In genomic region chr11:121321614-121322243, GRCh38 we compare ENCODE assay signal across 9 cellular contexts. TPM values are rescaled to one million over a fixed set of nuclear protein-coding genes. Genes with fewer than 3 reads are reported as not detected.
DNase-seq lines count a peak whose midpoint lies in the region; ATAC-seq, FAIRE-seq and TF ChIP-seq lines count a peak whose summit lies in the region.
"Had no signal": no experiment of that assay in that cellular context is flagged by ENCODE, and none has a peak within 500 bp of the region (broad histone marks: within the 10 kb centered on the region; RNA-seq: fewer than 3 reads in every experiment).

No MANE protein-coding gene starts in this region.

- no peak overlapping the region for H3K27ac Mint-ChIP-seq in Calu3 (ENCODE audit: unreplicated experiment)

- peak; percentile 13 for DNase-seq in Calu3
- DNase-seq in KBM-7, result peak; percentile 64
- DNase-seq in SW480 (ENCODE audit: low spot score), result peak; percentile 52
- DNase-seq in activated CD8-positive, alpha-beta memory T cell treated with anti-CD3 and anti-CD28 coated beads, Interleukin-2, amount 50 U/mL, for 48 hours, result no peak
- DNase-seq in RCC 7860 (ENCODE audit: low spot score), result no peak

- no peaks in the 10 kb centered on the region for H3F3A ChIP-seq in neural cell (ENCODE audit: insufficient read depth, low read length, poor library complexity, severe bottlenecking)

- no peaks in the 10 kb centered on the region for H3K36me3 ChIP-seq in neural cell (ENCODE audit: insufficient read depth, low read length)

- TF ChIP-seq CTCF in Calu3 (IDR thresholded peaks at IDR 0.05; ENCODE audit: unreplicated experiment) (no peak), neural cell (IDR thresholded peaks at IDR 0.05; ENCODE audit: poor library complexity, severe bottlenecking) (no peak)

- no peaks in the 10 kb centered on the region for H4K20me1 ChIP-seq in neural cell (ENCODE audit: insufficient read depth)

- no peak overlapping the region for H2AFZ ChIP-seq in neural cell (ENCODE audit: low read depth, low read length)

- H3K4me3 ChIP-seq in neural cell (ENCODE audit: low read length), result no peak overlapping the region
- H3K4me3 ChIP-seq: SK-N-MC had no signal

- in situ Hi-C loops in KBM-7 (cut with MboI; ENCODE audit: low pct_unique_long_range_greater_than_20kb, low sequenced_read_pairs), result no loop called here

- peaks cover 22% of the 10 kb centered on the region for H3K27me3 Mint-ChIP-seq in Calu3 (ENCODE audit: unreplicated experiment)

- H3K9me3 ChIP-seq in neural cell (ENCODE audit: low read length), result no peaks in the 10 kb centered on the region

- H3K27ac ChIP-seq in neural cell (ENCODE audit: low read length), result no peak overlapping the region
- H3K27ac ChIP-seq: SK-N-MC had no signal

- H3K4me2 ChIP-seq in neural cell (ENCODE audit: low read length), result no peak overlapping the region

- CTCF ChIA-PET in Calu3 (lab: Charles Lee), result no interaction called here

- peak; percentile 32 for TF ChIP-seq RAD21 in neural cell (conservative IDR thresholded peaks at IDR 0.05)

- H3K9ac ChIP-seq in neural cell (ENCODE audit: low read length), result no peak overlapping the region

- BruUV-seq in Calu3 (replicated peaks; lab: Mats Ljungman, UMichigan), result no TSS peak

- H3K4me3 Mint-ChIP-seq in Calu3 (ENCODE audit: low read depth, unreplicated experiment), result no peak overlapping the region

- FAIRE-seq in RCC 7860 (lab: Jason Lieb, UNC), result no peak

- intact Hi-C loops in Calu3 (cut with micrococcal nuclease; ENCODE audit: unreplicated experiment), result loop anchor here (10.0 kb wide), 1 partner anchor 143 kb away; no protein-coding TSS in a partner anchor

- ATAC-seq in GM18861 (IDR thresholded peaks at IDR 0.05; ENCODE audit: unreplicated experiment), result peak; percentile 53
- peak; percentile 84 for ATAC-seq in esophagus mucosa

- no peaks in the 10 kb centered on the region for H3K27me3 ChIP-seq in neural cell (ENCODE audit: insufficient read depth, low read depth, low read length)

- no peaks in the 10 kb centered on the region for H3K36me3 Mint-ChIP-seq in Calu3 (ENCODE audit: insufficient read depth, unreplicated experiment)

- TF ChIP-seq EP300 in neural cell (conservative IDR thresholded peaks at IDR 0.05; ENCODE audit: poor library complexity, severe bottlenecking), result no peak

- no peaks in the 10 kb centered on the region for H3K9me3 Mint-ChIP-seq in Calu3 (ENCODE audit: low read depth, unreplicated experiment)

- H3K79me2 ChIP-seq in neural cell (replicated peaks; ENCODE audit: insufficient read depth, low read length), result no peaks in the 10 kb centered on the region

- H3K4me1 Mint-ChIP-seq in Calu3 (ENCODE audit: low read depth, unreplicated experiment), result no peaks in the 10 kb centered on the region

- no peaks in the 10 kb centered on the region for H3K9me2 ChIP-seq in neural cell (ENCODE audit: insufficient read depth, low read length)

TF ChIP-seq in neural cell, 6 proteins besides CTCF, POLR2A, EP300 and RAD21:
- peak; percentile 31 for TF ChIP-seq SMC3 (conservative IDR thresholded peaks at IDR 0.05; ENCODE audit: poor library complexity)
- no peak for TF ChIP-seq MXI1 (conservative IDR thresholded peaks at IDR 0.05; ENCODE audit: poor library complexity, severe bottlenecking)
- TF ChIP-seq TAF1 (IDR thresholded peaks at IDR 0.05; ENCODE audit: low read depth), result no peak
- TF ChIP-seq EZH2 (IDR thresholded peaks at IDR 0.05; ENCODE audit: borderline replicate concordance, insufficient read depth, low read length, poor library complexity, severe bottlenecking), result no peak
- TF ChIP-seq POLR2AphosphoS5 (IDR thresholded peaks at IDR 0.05), result no peak

RNA-seq across cellular contexts. Expression of gene SC5D, which starts 29.2 kb away (rescaled TPM):
- total RNA-seq in Calu3 (2022), result 34.7 and 35.7 TPM in 2 replicates
- total RNA-seq in esophagus mucosa, result 47.9 TPM
- polyA plus RNA-seq in neural cell, result 74.3 and 75.7 TPM in 2 replicates
- polyA minus RNA-seq in neural cell, result 118 and 125 TPM in 2 replicates

Comparison
In these comparisons a context has a peak if more than half of its experiments do, and no peak if none do; other contexts are left out.
1. DNase-seq: peak in Calu3 (single experiment), KBM-7 (single experiment) and SW480 (single experiment); none in activated CD8-positive, alpha-beta memory T cell treated with anti-CD3 and anti-CD28 coated beads, Interleukin-2, amount 50 U/mL, for 48 hours (single experiment) and RCC 7860 (single experiment).